Comparison of ENCODE assay signal across 9 cellular contexts in genomic region chr10:22339761-22340361, GRCh38. TPM values are rescaled to one million over a fixed set of nuclear protein-coding genes. Genes with fewer than 3 reads are reported as not detected.
A peak's percentile ranks its signal among the peaks of the same experiment; 100 is the strongest.
DNase-seq lines count a peak whose midpoint lies in the region; ATAC-seq and TF ChIP-seq lines count a peak whose summit lies in the region.
"Had no signal": no experiment of that assay in that cellular context is flagged by ENCODE, and none has a peak within 500 bp of the region (broad histone marks: within the 10 kb centered on the region; RNA-seq: fewer than 3 reads in every experiment).

No MANE protein-coding gene starts in this region.

- H3K4me3 ChIP-seq in heart right ventricle (peak overlapping the region; percentile 70 to 90 (median 82)), iPS-18c (ENCODE audit: insufficient read depth, low read depth, low read length) (peak overlapping the region; percentile 64), subcutaneous abdominal adipose tissue (ENCODE audit: low read depth in 1 of 5, low read length in 5 of 5) (peak overlapping the region; percentile 31 to 77 (median 73))

- H3K4me3 Mint-ChIP-seq in activated CD8-positive, alpha-beta T cell treated with anti-CD3 and anti-CD28 coated beads for 36 hours = peak overlapping the region; percentile 76

- no peaks in the 10 kb centered on the region for H3K9me3 ChIP-seq in heart right ventricle
- peaks cover 4% of the 10 kb centered on the region for H3K9me3 ChIP-seq in iPS-18c (ENCODE audit: control insufficient read depth, insufficient read depth, low read length)
- H3K9me3 ChIP-seq in subcutaneous abdominal adipose tissue (ENCODE audit: control insufficient read depth in 5 of 5, low read length in 5 of 5) = no peaks in the 10 kb centered on the region

- H3K36me3 ChIP-seq in heart right ventricle (no peaks in the 10 kb centered on the region), subcutaneous abdominal adipose tissue (ENCODE audit: control insufficient read depth in 5 of 5, insufficient read depth in 5 of 5, low read length in 5 of 5) (no peaks in the 10 kb centered on the region)

- DNase-seq in heart right ventricle (no peak), Right ventricle myocardium inferior (ENCODE audit: missing footprints) (no peak), NCI-H146 treated with DMSO at 0.1 percent for 48 hours (lab: John Stamatoyannopoulos, UW; ENCODE audit: unreplicated experiment) (no peak), HT-29 (ENCODE audit: low spot score) (no peak)
- no peak for DNase-seq in activated CD8-positive, alpha-beta T cell treated with anti-CD3 and anti-CD28 coated beads for 36 hours

- peaks cover 7% of the 10 kb centered on the region for H3K36me3 Mint-ChIP-seq in activated CD8-positive, alpha-beta T cell treated with anti-CD3 and anti-CD28 coated beads for 36 hours (ENCODE audit: low read depth)

- whole genome bisulfite sequencing in heart right ventricle, 2 donors = 1% methylated on average over 15 of the region's 15 CpGs

- no peak for ATAC-seq in heart right ventricle
- ATAC-seq in Right ventricle myocardium inferior = no peak
- peak; percentile 9 for ATAC-seq in activated CD8-positive, alpha-beta T cell treated with anti-CD3 and anti-CD28 coated beads for 36 hours
- no peak for ATAC-seq in HG03354 (IDR thresholded peaks at IDR 0.05; ENCODE audit: poor library complexity, severe bottlenecking, unreplicated experiment)

- H3K4me1 ChIP-seq in heart right ventricle = peaks cover 0 to 41% (median 32%) of the 10 kb centered on the region in 9 donors
- peaks cover 1 to 35% (median 33%) of the 10 kb centered on the region in 5 donors for H3K4me1 ChIP-seq in subcutaneous abdominal adipose tissue (ENCODE audit: control insufficient read depth in 5 of 5, insufficient read depth in 5 of 5, low read length in 5 of 5)

- no peak for TF ChIP-seq CTCF in heart right ventricle (IDR thresholded peaks at IDR 0.05)
- no peak for TF ChIP-seq CTCF in activated CD8-positive, alpha-beta T cell treated with anti-CD3 and anti-CD28 coated beads for 36 hours (IDR thresholded peaks at IDR 0.05)

- peak overlapping the region in 4 of 5 donors; percentile 81 to 95 (median 92) for H3K9ac ChIP-seq in subcutaneous abdominal adipose tissue (ENCODE audit: low read length in 5 of 5)

- peaks cover 18 to 94% (median 87%) of the 10 kb centered on the region in 7 donors for H3K27me3 ChIP-seq in heart right ventricle
- H3K27me3 ChIP-seq in subcutaneous abdominal adipose tissue (ENCODE audit: control insufficient read depth in 5 of 5, insufficient read depth in 4 of 5, low read length in 5 of 5) = peaks cover 58 to 78% (median 71%) of the 10 kb centered on the region in 5 donors

- POLR2A ChIA-PET in activated CD8-positive, alpha-beta T cell treated with anti-CD3 and anti-CD28 coated beads for 36 hours (lab: Charles Lee) = interaction anchor here (0.6 to 1.2 kb wide), 6 partner anchors 10 to 651 kb away, joined by 3 to 5 read pairs (median 4); partner anchors contain the start of gene COMMD3

- H3K27ac ChIP-seq in heart right ventricle (peak overlapping the region in 9 of 10 donors; percentile 91 to 97 (median 95)), subcutaneous abdominal adipose tissue (ENCODE audit: low read depth, low read length) (peak overlapping the region; percentile 79)

- peaks cover 4% of the 10 kb centered on the region for H3K9me3 Mint-ChIP-seq in activated CD8-positive, alpha-beta T cell treated with anti-CD3 and anti-CD28 coated beads for 36 hours

- peaks cover 30% of the 10 kb centered on the region for H3K4me1 Mint-ChIP-seq in activated CD8-positive, alpha-beta T cell treated with anti-CD3 and anti-CD28 coated beads for 36 hours (ENCODE audit: low read depth)

- peak overlapping the region; percentile 79 for H3K27ac Mint-ChIP-seq in activated CD8-positive, alpha-beta T cell treated with anti-CD3 and anti-CD28 coated beads for 36 hours

- intact Hi-C loops in heart right ventricle (cut with DNase I) (loop anchor here in 6 of 10 donors (5.0 to 10.0 kb wide), 5 partner anchors 95 to 647 kb away; partner anchors contain the start of gene PIP4K2A (in 2 of the 6)), Right ventricle myocardium inferior (cut with DNase I) (loop anchor here (5.0 to 10.0 kb wide), 2 partner anchors 97 to 645 kb away; no protein-coding TSS in a partner anchor)
- intact Hi-C loops in activated CD8-positive, alpha-beta T cell treated with anti-CD3 and anti-CD28 coated beads for 36 hours (cut with micrococcal nuclease) = loop anchor here (10.0 kb wide), 1 partner anchor 645 kb away; no protein-coding TSS in a partner anchor

- H3K27me3 Mint-ChIP-seq in activated CD8-positive, alpha-beta T cell treated with anti-CD3 and anti-CD28 coated beads for 36 hours = peaks cover 65% of the 10 kb centered on the region

- CTCF ChIA-PET in activated CD8-positive, alpha-beta T cell treated with anti-CD3 and anti-CD28 coated beads for 36 hours (lab: Charles Lee) = interaction anchor here (0.6 to 1.4 kb wide), 4 partner anchors 10 to 327 kb away, joined by 3 to 6 read pairs (median 4); no protein-coding TSS in a partner anchor

RNA-seq across cellular contexts. Expression of gene SPAG6, which starts 5.4 kb away (rescaled TPM):
- not detected for total RNA-seq in heart right ventricle
- under 1 TPM in 1 of 2 donors, not detected in 1; 0.01 TPM for polyA plus RNA-seq in heart right ventricle
- total RNA-seq in Right ventricle myocardium inferior = not detected
- total RNA-seq in activated CD8-positive, alpha-beta T cell treated with anti-CD3 and anti-CD28 coated beads for 36 hours = not detected
- total RNA-seq in HT-29 (2014; rRNA removed; shearing (Covaris generic)) = not detected in 2 replicates
- total RNA-seq: myocyte had no signal

RNA-seq across cellular contexts. Expression of gene BMI1, which starts 19.0 kb away (rescaled TPM):
- total RNA-seq in heart right ventricle (10 to 100 TPM; 26.1 to 44.1 (median 34.5) TPM), Right ventricle myocardium inferior (34.4 TPM)
- polyA plus RNA-seq in heart right ventricle = 10 to 100 TPM; 15.0 to 19.0 TPM
- 10 to 100 TPM; 38.7 to 41.4 TPM for total RNA-seq in activated CD8-positive, alpha-beta T cell treated with anti-CD3 and anti-CD28 coated beads for 36 hours
- total RNA-seq in HT-29 (2014; rRNA removed; shearing (Covaris generic)) = 17.6 and 19.5 TPM in 2 replicates

RNA-seq across cellular contexts. Expression of gene COMMD3, which starts 23.7 kb away (rescaled TPM):
- total RNA-seq in heart right ventricle = 10 to 100 TPM; 72.7 to 95.0 (median 80.6) TPM
- polyA plus RNA-seq in heart right ventricle = 10 to 100 TPM; 62.2 to 84.9 TPM
- 89.9 TPM for total RNA-seq in Right ventricle myocardium inferior
- 10 to 100 TPM; 64.7 to 68.7 TPM for total RNA-seq in activated CD8-positive, alpha-beta T cell treated with anti-CD3 and anti-CD28 coated beads for 36 hours
- total RNA-seq in HT-29 (2014; rRNA removed; shearing (Covaris generic)) = 12.4 and 13.4 TPM in 2 replicates
